ENCODE assay signal across 1 cellular context in the genomic region with DNA sequence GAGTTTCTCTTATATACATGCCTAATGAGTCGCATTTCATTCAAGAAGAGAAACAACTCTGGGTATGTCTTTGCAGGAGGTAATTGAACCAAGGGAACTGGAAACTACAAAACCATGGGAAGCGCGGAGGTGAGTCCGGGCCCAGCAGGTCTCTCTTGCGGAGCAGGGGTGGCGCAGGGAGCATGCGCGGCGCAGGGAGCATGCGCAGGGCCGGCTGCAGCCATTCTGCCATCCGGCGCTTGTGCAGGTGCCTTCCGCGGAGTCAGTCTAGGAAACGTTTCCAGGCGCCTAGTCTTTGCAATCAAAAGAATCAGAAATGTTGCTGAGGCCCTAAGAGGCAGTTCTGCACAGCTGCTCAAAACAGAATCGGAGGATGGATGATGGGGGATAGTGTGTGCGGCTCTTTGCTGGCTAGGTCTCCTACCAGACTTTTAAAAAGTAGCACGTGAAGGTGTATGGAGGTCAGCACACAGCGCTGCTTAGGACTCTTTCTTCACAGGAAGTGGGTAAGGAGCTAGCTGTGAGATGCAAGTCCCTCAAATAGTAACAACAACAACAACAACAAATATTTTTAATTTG.
TF ChIP-seq lines count a peak whose summit lies in the region.

No MANE protein-coding gene starts in this region.

TF ChIP-seq in K562, 482 proteins besides CTCF, POLR2A, EP300 and RAD21 (continued from another document):
- TF ChIP-seq, protein P1, sequence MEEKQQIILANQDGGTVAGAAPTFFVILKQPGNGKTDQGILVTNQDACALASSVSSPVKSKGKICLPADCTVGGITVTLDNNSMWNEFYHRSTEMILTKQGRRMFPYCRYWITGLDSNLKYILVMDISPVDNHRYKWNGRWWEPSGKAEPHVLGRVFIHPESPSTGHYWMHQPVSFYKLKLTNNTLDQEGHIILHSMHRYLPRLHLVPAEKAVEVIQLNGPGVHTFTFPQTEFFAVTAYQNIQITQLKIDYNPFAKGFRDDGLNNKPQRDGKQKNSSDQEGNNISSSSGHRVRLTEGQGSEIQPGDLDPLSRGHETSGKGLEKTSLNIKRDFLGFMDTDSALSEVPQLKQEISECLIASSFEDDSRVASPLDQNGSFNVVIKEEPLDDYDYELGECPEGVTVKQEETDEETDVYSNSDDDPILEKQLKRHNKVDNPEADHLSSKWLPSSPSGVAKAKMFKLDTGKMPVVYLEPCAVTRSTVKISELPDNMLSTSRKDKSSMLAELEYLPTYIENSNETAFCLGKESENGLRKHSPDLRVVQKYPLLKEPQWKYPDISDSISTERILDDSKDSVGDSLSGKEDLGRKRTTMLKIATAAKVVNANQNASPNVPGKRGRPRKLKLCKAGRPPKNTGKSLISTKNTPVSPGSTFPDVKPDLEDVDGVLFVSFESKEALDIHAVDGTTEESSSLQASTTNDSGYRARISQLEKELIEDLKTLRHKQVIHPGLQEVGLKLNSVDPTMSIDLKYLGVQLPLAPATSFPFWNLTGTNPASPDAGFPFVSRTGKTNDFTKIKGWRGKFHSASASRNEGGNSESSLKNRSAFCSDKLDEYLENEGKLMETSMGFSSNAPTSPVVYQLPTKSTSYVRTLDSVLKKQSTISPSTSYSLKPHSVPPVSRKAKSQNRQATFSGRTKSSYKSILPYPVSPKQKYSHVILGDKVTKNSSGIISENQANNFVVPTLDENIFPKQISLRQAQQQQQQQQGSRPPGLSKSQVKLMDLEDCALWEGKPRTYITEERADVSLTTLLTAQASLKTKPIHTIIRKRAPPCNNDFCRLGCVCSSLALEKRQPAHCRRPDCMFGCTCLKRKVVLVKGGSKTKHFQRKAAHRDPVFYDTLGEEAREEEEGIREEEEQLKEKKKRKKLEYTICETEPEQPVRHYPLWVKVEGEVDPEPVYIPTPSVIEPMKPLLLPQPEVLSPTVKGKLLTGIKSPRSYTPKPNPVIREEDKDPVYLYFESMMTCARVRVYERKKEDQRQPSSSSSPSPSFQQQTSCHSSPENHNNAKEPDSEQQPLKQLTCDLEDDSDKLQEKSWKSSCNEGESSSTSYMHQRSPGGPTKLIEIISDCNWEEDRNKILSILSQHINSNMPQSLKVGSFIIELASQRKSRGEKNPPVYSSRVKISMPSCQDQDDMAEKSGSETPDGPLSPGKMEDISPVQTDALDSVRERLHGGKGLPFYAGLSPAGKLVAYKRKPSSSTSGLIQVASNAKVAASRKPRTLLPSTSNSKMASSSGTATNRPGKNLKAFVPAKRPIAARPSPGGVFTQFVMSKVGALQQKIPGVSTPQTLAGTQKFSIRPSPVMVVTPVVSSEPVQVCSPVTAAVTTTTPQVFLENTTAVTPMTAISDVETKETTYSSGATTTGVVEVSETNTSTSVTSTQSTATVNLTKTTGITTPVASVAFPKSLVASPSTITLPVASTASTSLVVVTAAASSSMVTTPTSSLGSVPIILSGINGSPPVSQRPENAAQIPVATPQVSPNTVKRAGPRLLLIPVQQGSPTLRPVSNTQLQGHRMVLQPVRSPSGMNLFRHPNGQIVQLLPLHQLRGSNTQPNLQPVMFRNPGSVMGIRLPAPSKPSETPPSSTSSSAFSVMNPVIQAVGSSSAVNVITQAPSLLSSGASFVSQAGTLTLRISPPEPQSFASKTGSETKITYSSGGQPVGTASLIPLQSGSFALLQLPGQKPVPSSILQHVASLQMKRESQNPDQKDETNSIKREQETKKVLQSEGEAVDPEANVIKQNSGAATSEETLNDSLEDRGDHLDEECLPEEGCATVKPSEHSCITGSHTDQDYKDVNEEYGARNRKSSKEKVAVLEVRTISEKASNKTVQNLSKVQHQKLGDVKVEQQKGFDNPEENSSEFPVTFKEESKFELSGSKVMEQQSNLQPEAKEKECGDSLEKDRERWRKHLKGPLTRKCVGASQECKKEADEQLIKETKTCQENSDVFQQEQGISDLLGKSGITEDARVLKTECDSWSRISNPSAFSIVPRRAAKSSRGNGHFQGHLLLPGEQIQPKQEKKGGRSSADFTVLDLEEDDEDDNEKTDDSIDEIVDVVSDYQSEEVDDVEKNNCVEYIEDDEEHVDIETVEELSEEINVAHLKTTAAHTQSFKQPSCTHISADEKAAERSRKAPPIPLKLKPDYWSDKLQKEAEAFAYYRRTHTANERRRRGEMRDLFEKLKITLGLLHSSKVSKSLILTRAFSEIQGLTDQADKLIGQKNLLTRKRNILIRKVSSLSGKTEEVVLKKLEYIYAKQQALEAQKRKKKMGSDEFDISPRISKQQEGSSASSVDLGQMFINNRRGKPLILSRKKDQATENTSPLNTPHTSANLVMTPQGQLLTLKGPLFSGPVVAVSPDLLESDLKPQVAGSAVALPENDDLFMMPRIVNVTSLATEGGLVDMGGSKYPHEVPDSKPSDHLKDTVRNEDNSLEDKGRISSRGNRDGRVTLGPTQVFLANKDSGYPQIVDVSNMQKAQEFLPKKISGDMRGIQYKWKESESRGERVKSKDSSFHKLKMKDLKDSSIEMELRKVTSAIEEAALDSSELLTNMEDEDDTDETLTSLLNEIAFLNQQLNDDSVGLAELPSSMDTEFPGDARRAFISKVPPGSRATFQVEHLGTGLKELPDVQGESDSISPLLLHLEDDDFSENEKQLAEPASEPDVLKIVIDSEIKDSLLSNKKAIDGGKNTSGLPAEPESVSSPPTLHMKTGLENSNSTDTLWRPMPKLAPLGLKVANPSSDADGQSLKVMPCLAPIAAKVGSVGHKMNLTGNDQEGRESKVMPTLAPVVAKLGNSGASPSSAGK (IDR thresholded peaks at IDR 0.05) = peak; percentile 70
- TF ChIP-seq TSHZ1 (CRISPR knock-in tag; IDR thresholded peaks at IDR 0.05) = no peak
- TF ChIP-seq, protein P2, sequence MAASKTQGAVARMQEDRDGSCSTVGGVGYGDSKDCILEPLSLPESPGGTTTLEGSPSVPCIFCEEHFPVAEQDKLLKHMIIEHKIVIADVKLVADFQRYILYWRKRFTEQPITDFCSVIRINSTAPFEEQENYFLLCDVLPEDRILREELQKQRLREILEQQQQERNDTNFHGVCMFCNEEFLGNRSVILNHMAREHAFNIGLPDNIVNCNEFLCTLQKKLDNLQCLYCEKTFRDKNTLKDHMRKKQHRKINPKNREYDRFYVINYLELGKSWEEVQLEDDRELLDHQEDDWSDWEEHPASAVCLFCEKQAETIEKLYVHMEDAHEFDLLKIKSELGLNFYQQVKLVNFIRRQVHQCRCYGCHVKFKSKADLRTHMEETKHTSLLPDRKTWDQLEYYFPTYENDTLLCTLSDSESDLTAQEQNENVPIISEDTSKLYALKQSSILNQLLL (CRISPR knock-in tag; IDR thresholded peaks at IDR 0.05; ENCODE audit: borderline replicate concordance) = no peak
- no peak for TF ChIP-seq JUND (IDR thresholded peaks at IDR 0.05; ENCODE audit: borderline replicate concordance, low read depth, low read length)
- TF ChIP-seq JUND (tag; IDR thresholded peaks at IDR 0.05; ENCODE audit: borderline replicate concordance, low read depth, low read length) = no peak
- no peak for TF ChIP-seq MYNN (IDR thresholded peaks at IDR 0.05)
- no peak for TF ChIP-seq MYNN (CRISPR knock-in tag; IDR thresholded peaks at IDR 0.05)
- TF ChIP-seq RBM25 (IDR thresholded peaks at IDR 0.05; ENCODE audit: low read depth, low read length, severe bottlenecking) = no peak
- TF ChIP-seq, protein P3, sequence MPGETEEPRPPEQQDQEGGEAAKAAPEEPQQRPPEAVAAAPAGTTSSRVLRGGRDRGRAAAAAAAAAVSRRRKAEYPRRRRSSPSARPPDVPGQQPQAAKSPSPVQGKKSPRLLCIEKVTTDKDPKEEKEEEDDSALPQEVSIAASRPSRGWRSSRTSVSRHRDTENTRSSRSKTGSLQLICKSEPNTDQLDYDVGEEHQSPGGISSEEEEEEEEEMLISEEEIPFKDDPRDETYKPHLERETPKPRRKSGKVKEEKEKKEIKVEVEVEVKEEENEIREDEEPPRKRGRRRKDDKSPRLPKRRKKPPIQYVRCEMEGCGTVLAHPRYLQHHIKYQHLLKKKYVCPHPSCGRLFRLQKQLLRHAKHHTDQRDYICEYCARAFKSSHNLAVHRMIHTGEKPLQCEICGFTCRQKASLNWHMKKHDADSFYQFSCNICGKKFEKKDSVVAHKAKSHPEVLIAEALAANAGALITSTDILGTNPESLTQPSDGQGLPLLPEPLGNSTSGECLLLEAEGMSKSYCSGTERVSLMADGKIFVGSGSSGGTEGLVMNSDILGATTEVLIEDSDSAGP (CRISPR knock-in tag; IDR thresholded peaks at IDR 0.05) = no peak
- TF ChIP-seq, protein P4, sequence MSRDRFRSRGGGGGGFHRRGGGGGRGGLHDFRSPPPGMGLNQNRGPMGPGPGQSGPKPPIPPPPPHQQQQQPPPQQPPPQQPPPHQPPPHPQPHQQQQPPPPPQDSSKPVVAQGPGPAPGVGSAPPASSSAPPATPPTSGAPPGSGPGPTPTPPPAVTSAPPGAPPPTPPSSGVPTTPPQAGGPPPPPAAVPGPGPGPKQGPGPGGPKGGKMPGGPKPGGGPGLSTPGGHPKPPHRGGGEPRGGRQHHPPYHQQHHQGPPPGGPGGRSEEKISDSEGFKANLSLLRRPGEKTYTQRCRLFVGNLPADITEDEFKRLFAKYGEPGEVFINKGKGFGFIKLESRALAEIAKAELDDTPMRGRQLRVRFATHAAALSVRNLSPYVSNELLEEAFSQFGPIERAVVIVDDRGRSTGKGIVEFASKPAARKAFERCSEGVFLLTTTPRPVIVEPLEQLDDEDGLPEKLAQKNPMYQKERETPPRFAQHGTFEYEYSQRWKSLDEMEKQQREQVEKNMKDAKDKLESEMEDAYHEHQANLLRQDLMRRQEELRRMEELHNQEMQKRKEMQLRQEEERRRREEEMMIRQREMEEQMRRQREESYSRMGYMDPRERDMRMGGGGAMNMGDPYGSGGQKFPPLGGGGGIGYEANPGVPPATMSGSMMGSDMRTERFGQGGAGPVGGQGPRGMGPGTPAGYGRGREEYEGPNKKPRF (IDR thresholded peaks at IDR 0.05; ENCODE audit: low read depth, low read length) = no peak
TF ChIP-seq in K562: peak in this region for 6.
